In genomic region chr13:38462605-38463004, GRCh38 we compare ENCODE assay signal across 18 cellular contexts.
DNase-seq lines count a peak whose midpoint lies in the region; ATAC-seq and TF ChIP-seq lines count a peak whose summit lies in the region.
"Had no signal": no experiment of that assay in that cellular context is flagged by ENCODE, and none has a peak within 500 bp of the region (broad histone marks: within the 10 kb centered on the region; RNA-seq: fewer than 3 reads in every experiment).

No MANE protein-coding gene starts in this region.

- no peaks in the 10 kb centered on the region for H3K4me1 ChIP-seq in upper lobe of right lung

- no peak overlapping the region for H3K27ac ChIP-seq in upper lobe of right lung
- H3K27ac ChIP-seq: 22Rv1 had no signal

- no peak for TF ChIP-seq CTCF in upper lobe of right lung (IDR thresholded peaks at IDR 0.05)

- no peak overlapping the region for H3K4me3 ChIP-seq in upper lobe of right lung

- H3K4me3 Mint-ChIP-seq in stimulated activated naive CD8-positive, alpha-beta T cell treated with anti-CD3 and anti-CD28 coated beads, Interleukin-15, Interleukin-2, amounts not matched to agents 100 ng/mL and 50 ng/mL, for 24 hours, result peak overlapping the region; percentile 7
- H3K4me3 Mint-ChIP-seq: CD14-positive monocyte, H9 had no signal

- H3K27ac Mint-ChIP-seq in stimulated activated naive CD8-positive, alpha-beta T cell treated with anti-CD3 and anti-CD28 coated beads, Interleukin-15, Interleukin-2, amounts not matched to agents 100 ng/mL and 50 ng/mL, for 24 hours, result no peak overlapping the region
- H3K27ac Mint-ChIP-seq: H9 had no signal

- H3K9me3 ChIP-seq in upper lobe of right lung, result no peaks in the 10 kb centered on the region

- H3K4me1 Mint-ChIP-seq in stimulated activated naive CD8-positive, alpha-beta T cell treated with anti-CD3 and anti-CD28 coated beads, Interleukin-15, Interleukin-2, amounts not matched to agents 100 ng/mL and 50 ng/mL, for 24 hours (ENCODE audit: low read depth), result no peaks in the 10 kb centered on the region
- H3K4me1 Mint-ChIP-seq: CD14-positive monocyte, H9 had no signal

- intact Hi-C loops in posterior vena cava (cut with DNase I) (no loop called here), upper lobe of right lung (cut with DNase I) (no loop called here)

- no peaks in the 10 kb centered on the region for H3K27me3 ChIP-seq in upper lobe of right lung

- ATAC-seq in stimulated activated naive CD8-positive, alpha-beta T cell treated with anti-CD3 and anti-CD28 coated beads, Interleukin-15, Interleukin-2, amounts not matched to agents 100 U/mL and 50 U/mL, for 24 hours, result no peak
- ATAC-seq in GM21526 (IDR thresholded peaks at IDR 0.05; ENCODE audit: low FRiP score, unreplicated experiment), result peak; percentile 56
- ATAC-seq in HG03520 (IDR thresholded peaks at IDR 0.05; ENCODE audit: unreplicated experiment), result peak; percentile 58
- no peak for ATAC-seq in GM19452 (IDR thresholded peaks at IDR 0.05; ENCODE audit: unreplicated experiment)
- ATAC-seq in upper lobe of right lung, result no peak

- peaks cover 8% of the 10 kb centered on the region for H3K27me3 Mint-ChIP-seq in stimulated activated naive CD8-positive, alpha-beta T cell treated with anti-CD3 and anti-CD28 coated beads, Interleukin-15, Interleukin-2, amounts not matched to agents 100 ng/mL and 50 ng/mL, for 24 hours

- no peak for DNase-seq in stimulated activated naive CD8-positive, alpha-beta T cell treated with anti-CD3 and anti-CD28 coated beads, Interleukin-15, Interleukin-2, amounts not matched to agents 100 U/mL and 50 U/mL, for 24 hours
- DNase-seq in A172 (ENCODE audit: low spot score) (no peak), posterior vena cava (ENCODE audit: low spot score) (no peak), upper lobe of right lung (no peak)
- DNase-seq: DMS79, H9, KG1, MV-4-11, NCI-H1694 treated with DMSO at 0.1 percent for 48 hours, NCI-H2227 treated with DMSO at 0.1 percent for 48 hours, NCI-H524, NCI-H82 had no signal

- H3K36me3 ChIP-seq in upper lobe of right lung, result no peaks in the 10 kb centered on the region

- H3K36me3 Mint-ChIP-seq in stimulated activated naive CD8-positive, alpha-beta T cell treated with anti-CD3 and anti-CD28 coated beads, Interleukin-15, Interleukin-2, amounts not matched to agents 100 ng/mL and 50 ng/mL, for 24 hours (ENCODE audit: low read depth), result no peaks in the 10 kb centered on the region
- H3K36me3 Mint-ChIP-seq: CD14-positive monocyte had no signal

- peaks cover 8% of the 10 kb centered on the region for H3K9me3 Mint-ChIP-seq in stimulated activated naive CD8-positive, alpha-beta T cell treated with anti-CD3 and anti-CD28 coated beads, Interleukin-15, Interleukin-2, amounts not matched to agents 100 ng/mL and 50 ng/mL, for 24 hours

Comparison
In these comparisons a context has a peak if more than half of its experiments do, and no peak if none do; other contexts are left out.
1. ATAC-seq: peak in GM21526 (single experiment) and HG03520 (single experiment); none in stimulated activated naive CD8-positive, alpha-beta T cell treated with anti-CD3 and anti-CD28 coated beads, Interleukin-15, Interleukin-2, amounts not matched to agents 100 U/mL and 50 U/mL, for 24 hours (single experiment), GM19452 (single experiment) and upper lobe of right lung (single experiment).